In the genomic region with DNA sequence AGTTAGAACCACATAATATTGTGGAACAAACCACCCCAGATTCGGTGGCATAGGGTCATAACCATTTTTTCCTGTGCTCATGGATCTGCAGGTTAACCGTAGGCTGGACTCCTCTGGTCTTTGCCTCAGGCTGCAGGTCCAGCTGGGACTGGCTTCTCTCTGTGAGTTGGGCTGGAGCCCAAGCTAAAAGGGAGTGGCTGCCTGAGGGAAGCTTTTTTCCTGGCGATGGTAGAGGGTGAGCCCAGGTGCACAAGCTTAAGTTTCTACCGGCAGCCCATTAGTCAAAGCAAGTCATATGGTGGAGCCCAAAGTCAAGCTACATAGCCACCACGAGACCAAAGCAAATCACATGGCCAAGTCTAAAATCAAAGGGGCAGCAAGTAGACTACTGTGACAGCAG, we compare ENCODE assay signal across 1 cellular context.
TF ChIP-seq lines count a peak whose summit lies in the region.

No MANE protein-coding gene starts in this region.

TF ChIP-seq in GM23338, 12 proteins besides CTCF, POLR2A, EP300 and RAD21 (continued from another document):
- TF ChIP-seq, protein P1, sequence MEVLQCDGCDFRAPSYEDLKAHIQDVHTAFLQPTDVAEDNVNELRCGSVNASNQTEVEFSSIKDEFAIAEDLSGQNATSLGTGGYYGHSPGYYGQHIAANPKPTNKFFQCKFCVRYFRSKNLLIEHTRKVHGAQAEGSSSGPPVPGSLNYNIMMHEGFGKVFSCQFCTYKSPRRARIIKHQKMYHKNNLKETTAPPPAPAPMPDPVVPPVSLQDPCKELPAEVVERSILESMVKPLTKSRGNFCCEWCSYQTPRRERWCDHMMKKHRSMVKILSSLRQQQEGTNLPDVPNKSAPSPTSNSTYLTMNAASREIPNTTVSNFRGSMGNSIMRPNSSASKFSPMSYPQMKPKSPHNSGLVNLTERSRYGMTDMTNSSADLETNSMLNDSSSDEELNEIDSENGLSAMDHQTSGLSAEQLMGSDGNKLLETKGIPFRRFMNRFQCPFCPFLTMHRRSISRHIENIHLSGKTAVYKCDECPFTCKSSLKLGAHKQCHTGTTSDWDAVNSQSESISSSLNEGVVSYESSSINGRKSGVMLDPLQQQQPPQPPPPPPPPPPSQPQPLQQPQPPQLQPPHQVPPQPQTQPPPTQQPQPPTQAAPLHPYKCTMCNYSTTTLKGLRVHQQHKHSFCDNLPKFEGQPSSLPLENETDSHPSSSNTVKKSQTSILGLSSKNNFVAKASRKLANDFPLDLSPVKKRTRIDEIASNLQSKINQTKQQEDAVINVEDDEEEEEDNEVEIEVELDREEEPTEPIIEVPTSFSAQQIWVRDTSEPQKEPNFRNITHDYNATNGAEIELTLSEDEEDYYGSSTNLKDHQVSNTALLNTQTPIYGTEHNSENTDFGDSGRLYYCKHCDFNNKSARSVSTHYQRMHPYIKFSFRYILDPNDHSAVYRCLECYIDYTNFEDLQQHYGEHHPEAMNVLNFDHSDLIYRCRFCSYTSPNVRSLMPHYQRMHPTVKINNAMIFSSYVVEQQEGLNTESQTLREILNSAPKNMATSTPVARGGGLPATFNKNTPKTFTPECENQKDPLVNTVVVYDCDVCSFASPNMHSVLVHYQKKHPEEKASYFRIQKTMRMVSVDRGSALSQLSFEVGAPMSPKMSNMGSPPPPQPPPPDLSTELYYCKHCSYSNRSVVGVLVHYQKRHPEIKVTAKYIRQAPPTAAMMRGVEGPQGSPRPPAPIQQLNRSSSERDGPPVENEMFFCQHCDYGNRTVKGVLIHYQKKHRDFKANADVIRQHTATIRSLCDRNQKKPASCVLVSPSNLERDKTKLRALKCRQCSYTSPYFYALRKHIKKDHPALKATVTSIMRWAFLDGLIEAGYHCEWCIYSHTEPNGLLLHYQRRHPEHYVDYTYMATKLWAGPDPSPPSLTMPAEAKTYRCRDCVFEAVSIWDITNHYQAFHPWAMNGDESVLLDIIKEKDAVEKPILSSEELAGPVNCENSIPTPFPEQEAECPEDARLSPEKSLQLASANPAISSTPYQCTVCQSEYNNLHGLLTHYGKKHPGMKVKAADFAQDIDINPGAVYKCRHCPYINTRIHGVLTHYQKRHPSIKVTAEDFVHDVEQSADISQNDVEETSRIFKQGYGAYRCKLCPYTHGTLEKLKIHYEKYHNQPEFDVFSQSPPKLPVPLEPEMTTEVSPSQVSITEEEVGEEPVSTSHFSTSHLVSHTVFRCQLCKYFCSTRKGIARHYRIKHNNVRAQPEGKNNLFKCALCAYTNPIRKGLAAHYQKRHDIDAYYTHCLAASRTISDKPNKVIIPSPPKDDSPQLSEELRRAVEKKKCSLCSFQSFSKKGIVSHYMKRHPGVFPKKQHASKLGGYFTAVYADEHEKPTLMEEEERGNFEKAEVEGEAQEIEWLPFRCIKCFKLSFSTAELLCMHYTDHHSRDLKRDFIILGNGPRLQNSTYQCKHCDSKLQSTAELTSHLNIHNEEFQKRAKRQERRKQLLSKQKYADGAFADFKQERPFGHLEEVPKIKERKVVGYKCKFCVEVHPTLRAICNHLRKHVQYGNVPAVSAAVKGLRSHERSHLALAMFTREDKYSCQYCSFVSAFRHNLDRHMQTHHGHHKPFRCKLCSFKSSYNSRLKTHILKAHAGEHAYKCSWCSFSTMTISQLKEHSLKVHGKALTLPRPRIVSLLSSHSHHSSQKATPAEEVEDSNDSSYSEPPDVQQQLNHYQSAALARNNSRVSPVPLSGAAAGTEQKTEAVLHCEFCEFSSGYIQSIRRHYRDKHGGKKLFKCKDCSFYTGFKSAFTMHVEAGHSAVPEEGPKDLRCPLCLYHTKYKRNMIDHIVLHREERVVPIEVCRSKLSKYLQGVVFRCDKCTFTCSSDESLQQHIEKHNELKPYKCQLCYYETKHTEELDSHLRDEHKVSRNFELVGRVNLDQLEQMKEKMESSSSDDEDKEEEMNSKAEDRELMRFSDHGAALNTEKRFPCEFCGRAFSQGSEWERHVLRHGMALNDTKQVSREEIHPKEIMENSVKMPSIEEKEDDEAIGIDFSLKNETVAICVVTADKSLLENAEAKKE (CRISPR knock-in tag; IDR thresholded peaks at IDR 0.05) = no peak
- TF ChIP-seq NANOG (IDR thresholded peaks at IDR 0.05; ENCODE audit: borderline replicate concordance) = no peak
- TF ChIP-seq CREB1 (CRISPR knock-in tag; IDR thresholded peaks at IDR 0.05; ENCODE audit: low read depth) = no peak
- TF ChIP-seq JUNB (IDR thresholded peaks at IDR 0.05; ENCODE audit: unreplicated experiment) = no peak
- no peak for TF ChIP-seq EZH2phosphoT487 (IDR thresholded peaks at IDR 0.05; ENCODE audit: unreplicated experiment)
- TF ChIP-seq EZH2 (IDR thresholded peaks at IDR 0.05; ENCODE audit: low read depth, unreplicated experiment) = no peak
- TF ChIP-seq ZNF114 (CRISPR knock-in tag; IDR thresholded peaks at IDR 0.05) = no peak
- no peak for TF ChIP-seq STAT1 (IDR thresholded peaks at IDR 0.05; ENCODE audit: unreplicated experiment)
- no peak for TF ChIP-seq ZNF331 (CRISPR knock-in tag; IDR thresholded peaks at IDR 0.05; ENCODE audit: low read depth)
- TF ChIP-seq, protein P2, sequence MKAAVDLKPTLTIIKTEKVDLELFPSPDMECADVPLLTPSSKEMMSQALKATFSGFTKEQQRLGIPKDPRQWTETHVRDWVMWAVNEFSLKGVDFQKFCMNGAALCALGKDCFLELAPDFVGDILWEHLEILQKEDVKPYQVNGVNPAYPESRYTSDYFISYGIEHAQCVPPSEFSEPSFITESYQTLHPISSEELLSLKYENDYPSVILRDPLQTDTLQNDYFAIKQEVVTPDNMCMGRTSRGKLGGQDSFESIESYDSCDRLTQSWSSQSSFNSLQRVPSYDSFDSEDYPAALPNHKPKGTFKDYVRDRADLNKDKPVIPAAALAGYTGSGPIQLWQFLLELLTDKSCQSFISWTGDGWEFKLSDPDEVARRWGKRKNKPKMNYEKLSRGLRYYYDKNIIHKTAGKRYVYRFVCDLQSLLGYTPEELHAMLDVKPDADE (IDR thresholded peaks at IDR 0.05) = no peak
- TF ChIP-seq, protein P3, sequence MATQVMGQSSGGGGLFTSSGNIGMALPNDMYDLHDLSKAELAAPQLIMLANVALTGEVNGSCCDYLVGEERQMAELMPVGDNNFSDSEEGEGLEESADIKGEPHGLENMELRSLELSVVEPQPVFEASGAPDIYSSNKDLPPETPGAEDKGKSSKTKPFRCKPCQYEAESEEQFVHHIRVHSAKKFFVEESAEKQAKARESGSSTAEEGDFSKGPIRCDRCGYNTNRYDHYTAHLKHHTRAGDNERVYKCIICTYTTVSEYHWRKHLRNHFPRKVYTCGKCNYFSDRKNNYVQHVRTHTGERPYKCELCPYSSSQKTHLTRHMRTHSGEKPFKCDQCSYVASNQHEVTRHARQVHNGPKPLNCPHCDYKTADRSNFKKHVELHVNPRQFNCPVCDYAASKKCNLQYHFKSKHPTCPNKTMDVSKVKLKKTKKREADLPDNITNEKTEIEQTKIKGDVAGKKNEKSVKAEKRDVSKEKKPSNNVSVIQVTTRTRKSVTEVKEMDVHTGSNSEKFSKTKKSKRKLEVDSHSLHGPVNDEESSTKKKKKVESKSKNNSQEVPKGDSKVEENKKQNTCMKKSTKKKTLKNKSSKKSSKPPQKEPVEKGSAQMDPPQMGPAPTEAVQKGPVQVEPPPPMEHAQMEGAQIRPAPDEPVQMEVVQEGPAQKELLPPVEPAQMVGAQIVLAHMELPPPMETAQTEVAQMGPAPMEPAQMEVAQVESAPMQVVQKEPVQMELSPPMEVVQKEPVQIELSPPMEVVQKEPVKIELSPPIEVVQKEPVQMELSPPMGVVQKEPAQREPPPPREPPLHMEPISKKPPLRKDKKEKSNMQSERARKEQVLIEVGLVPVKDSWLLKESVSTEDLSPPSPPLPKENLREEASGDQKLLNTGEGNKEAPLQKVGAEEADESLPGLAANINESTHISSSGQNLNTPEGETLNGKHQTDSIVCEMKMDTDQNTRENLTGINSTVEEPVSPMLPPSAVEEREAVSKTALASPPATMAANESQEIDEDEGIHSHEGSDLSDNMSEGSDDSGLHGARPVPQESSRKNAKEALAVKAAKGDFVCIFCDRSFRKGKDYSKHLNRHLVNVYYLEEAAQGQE (IDR thresholded peaks at IDR 0.05; ENCODE audit: unreplicated experiment) = no peak
